In the genomic region with DNA sequence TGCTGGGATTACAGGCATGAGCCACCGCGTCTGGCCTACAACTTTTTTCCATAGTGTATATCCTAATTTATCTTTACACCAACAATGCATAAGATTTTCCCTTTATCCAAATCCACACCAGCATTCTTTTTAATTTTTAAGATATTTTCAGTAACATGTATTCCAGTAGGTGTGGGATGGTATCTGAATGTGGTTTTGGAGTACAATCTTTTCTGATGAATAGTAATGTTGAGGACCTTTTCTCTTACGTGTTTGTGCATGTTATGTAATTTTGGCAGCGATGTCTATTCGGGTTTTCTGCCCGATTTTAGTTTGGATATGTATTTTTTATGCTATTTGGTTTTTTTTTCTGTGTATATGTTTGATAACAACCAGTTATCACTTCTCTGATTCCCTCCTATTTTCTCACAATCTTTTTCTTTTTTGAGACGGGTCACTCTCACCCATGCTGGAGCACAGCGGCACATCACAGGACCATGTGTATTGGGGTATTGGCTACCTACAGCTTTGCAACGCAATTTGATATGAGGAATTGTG, we compare ENCODE assay signal across 10 cellular contexts.
DNase-seq lines count a peak whose midpoint lies in the region; TF ChIP-seq lines count a peak whose summit lies in the region.
"Had no signal": no experiment of that assay in that cellular context is flagged by ENCODE, and none has a peak within 500 bp of the region (broad histone marks: within the 10 kb centered on the region; RNA-seq: fewer than 3 reads in every experiment).

No MANE protein-coding gene starts in this region.

- peak overlapping the region; percentile 96 for H3K4me2 ChIP-seq in BLaER1

- peaks cover 41% of the 10 kb centered on the region for H3K36me3 ChIP-seq in BLaER1

- TF ChIP-seq CTCF in HFFc6 (IDR thresholded peaks at IDR 0.05), result no peak
- TF ChIP-seq CTCF in mesothelial cell of epicardium (IDR thresholded peaks at IDR 0.05; ENCODE audit: unreplicated experiment), result no peak
- no peak for TF ChIP-seq CTCF in GM10266 (IDR thresholded peaks at IDR 0.05; ENCODE audit: control insufficient read depth, insufficient read depth, low read depth, missing control alignments)

- H3K36me3 Mint-ChIP-seq in HFFc6 (ENCODE audit: low read depth) (peaks cover 9% of the 10 kb centered on the region; the same call in 1 of the 2 replicates), mesothelial cell of epicardium (peaks cover 9% of the 10 kb centered on the region)
- H3K36me3 Mint-ChIP-seq in activated T-helper 2 cell treated with anti-CD3 and anti-CD28 coated beads, Interferon-gamma antibody, Interleukin-2, Interleukin-4, amounts not matched to agents 10 μg/mL and 5 μg/mL and 100 μg/mL, durations not matched to agents 14 hours and 24 hours and 36 hours (ENCODE audit: low read depth), result peaks cover 44% of the 10 kb centered on the region

- H3K27me3 ChIP-seq in BLaER1, result no peaks in the 10 kb centered on the region

- peak overlapping the region; percentile 89 for H3K4me3 Mint-ChIP-seq in HFFc6
- H3K4me3 Mint-ChIP-seq in activated T-helper 2 cell treated with anti-CD3 and anti-CD28 coated beads, Interferon-gamma antibody, Interleukin-2, Interleukin-4, amounts not matched to agents 10 μg/mL and 5 μg/mL and 100 μg/mL, durations not matched to agents 14 hours and 24 hours and 36 hours (ENCODE audit: low read depth), result peak overlapping the region; percentile 92
- peak overlapping the region; percentile 88 for H3K4me3 Mint-ChIP-seq in mesothelial cell of epicardium

- peaks cover 52% of the 10 kb centered on the region for H3K4me1 ChIP-seq in BLaER1

- H3K9ac ChIP-seq in BLaER1, result peak overlapping the region; percentile 90

- no peaks in the 10 kb centered on the region for H3K9me3 ChIP-seq in BLaER1

- H3K4me1 Mint-ChIP-seq in HFFc6 (ENCODE audit: low read depth) (peaks cover 35% of the 10 kb centered on the region), mesothelial cell of epicardium (peaks cover 33% of the 10 kb centered on the region)
- H3K4me1 Mint-ChIP-seq in activated T-helper 2 cell treated with anti-CD3 and anti-CD28 coated beads, Interferon-gamma antibody, Interleukin-2, Interleukin-4, amounts not matched to agents 10 μg/mL and 5 μg/mL and 100 μg/mL, durations not matched to agents 14 hours and 24 hours and 36 hours (ENCODE audit: low read depth), result peaks cover 48% of the 10 kb centered on the region

- H3K27ac ChIP-seq in BLaER1, result no peak overlapping the region

- DNase-seq in HFFc6 (no peak), mesothelial cell of epicardium (ENCODE audit: low spot score in 2 of 2, unreplicated experiment in 2 of 2) (no peak), DMS79 treated with DMSO at 0.1 percent for 48 hours (lab: John Stamatoyannopoulos, UW) (no peak), NAMALWA (ENCODE audit: low spot score) (no peak), NCI-H2081 treated with DMSO at 0.1 percent for 48 hours (lab: John Stamatoyannopoulos, UW) (no peak), GM10266 (ENCODE audit: extremely low spot score) (no peak)
- DNase-seq in activated T-helper 2 cell treated with anti-CD3 and anti-CD28 coated beads, Interferon-gamma antibody, Interleukin-2, Interleukin-4, amounts not matched to agents 10 μg/mL and 5 μg/mL and 100 μg/mL, durations not matched to agents 14 hours and 24 hours and 36 hours (ENCODE audit: low spot score), result no peak
- DNase-seq: effector CD4-positive, alpha-beta T cell; NCI-H1092 treated with DMSO at 0.1 percent for 48 hours had no signal

- H3K4me3 ChIP-seq in BLaER1, result peak overlapping the region; percentile 88

- peaks cover 67% of the 10 kb centered on the region for H4K20me1 ChIP-seq in BLaER1

- H3K27me3 Mint-ChIP-seq in HFFc6 (ENCODE audit: insufficient read depth) (no peaks in the 10 kb centered on the region), mesothelial cell of epicardium (ENCODE audit: low read depth) (no peaks in the 10 kb centered on the region)
- H3K27me3 Mint-ChIP-seq in activated T-helper 2 cell treated with anti-CD3 and anti-CD28 coated beads, Interferon-gamma antibody, Interleukin-2, Interleukin-4, amounts not matched to agents 10 μg/mL and 5 μg/mL and 100 μg/mL, durations not matched to agents 14 hours and 24 hours and 36 hours (ENCODE audit: low read depth), result no peaks in the 10 kb centered on the region

- H3K27ac Mint-ChIP-seq in HFFc6, result peak overlapping the region; percentile 33; the same call in 1 of the 2 replicates
- no peak overlapping the region for H3K27ac Mint-ChIP-seq in activated T-helper 2 cell treated with anti-CD3 and anti-CD28 coated beads, Interferon-gamma antibody, Interleukin-2, Interleukin-4, amounts not matched to agents 10 μg/mL and 5 μg/mL and 100 μg/mL, durations not matched to agents 14 hours and 24 hours and 36 hours
- H3K27ac Mint-ChIP-seq in mesothelial cell of epicardium, result peak overlapping the region; percentile 28

- H3K9me3 Mint-ChIP-seq in HFFc6, result no peaks in the 10 kb centered on the region
- no peaks in the 10 kb centered on the region for H3K9me3 Mint-ChIP-seq in activated T-helper 2 cell treated with anti-CD3 and anti-CD28 coated beads, Interferon-gamma antibody, Interleukin-2, Interleukin-4, amounts not matched to agents 10 μg/mL and 5 μg/mL and 100 μg/mL, durations not matched to agents 14 hours and 24 hours and 36 hours
- no peaks in the 10 kb centered on the region for H3K9me3 Mint-ChIP-seq in mesothelial cell of epicardium

- intact Hi-C loops in activated T-helper 2 cell treated with anti-CD3 and anti-CD28 coated beads, Interferon-gamma antibody, Interleukin-2, Interleukin-4, amounts not matched to agents 10 μg/mL and 5 μg/mL and 100 μg/mL, durations not matched to agents 14 hours and 24 hours and 36 hours (cut with micrococcal nuclease), result loop anchor here (2.0 to 5.0 kb wide), 3 partner anchors 48 to 322 kb away; no protein-coding TSS in a partner anchor
